ENCODE assay signal across 1 cellular context in the genomic region with DNA sequence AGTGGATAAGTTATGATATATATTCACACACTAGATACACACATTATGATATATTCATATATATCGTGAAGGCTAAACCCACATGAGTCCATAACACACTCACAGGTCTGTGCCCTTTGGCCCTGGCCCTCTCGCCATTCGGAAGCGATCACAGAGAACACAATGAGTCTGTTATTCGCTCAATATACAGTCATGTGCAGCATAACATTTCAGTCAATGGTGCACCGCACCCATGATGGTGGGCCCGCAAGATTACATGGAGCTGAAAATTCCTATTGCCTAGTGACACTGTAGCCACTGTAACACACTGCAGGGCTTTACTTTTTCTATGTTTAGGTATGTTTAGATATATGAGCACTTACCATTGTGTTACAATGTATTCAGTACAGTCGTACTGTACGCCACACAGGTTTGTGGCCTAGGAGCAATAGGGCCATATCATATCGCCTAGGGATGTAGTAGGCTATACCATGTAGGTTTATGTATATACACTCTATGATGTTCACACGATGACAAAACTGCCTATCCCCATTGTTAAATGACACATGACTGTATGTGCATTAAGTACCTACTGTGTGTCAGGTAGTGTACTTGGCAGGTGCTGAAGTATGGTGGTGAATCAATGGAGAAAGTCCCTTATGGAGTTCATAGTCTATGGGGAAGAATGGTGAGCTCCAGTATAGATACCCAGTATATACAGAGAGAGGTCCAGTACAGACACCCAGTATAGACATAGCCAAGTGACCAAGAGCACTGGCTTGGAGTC.
TF ChIP-seq lines count a peak whose summit lies in the region.

No MANE protein-coding gene starts in this region.

TF ChIP-seq in HepG2, 621 proteins besides CTCF, POLR2A, EP300 and RAD21:
- TF ChIP-seq, protein P1, sequence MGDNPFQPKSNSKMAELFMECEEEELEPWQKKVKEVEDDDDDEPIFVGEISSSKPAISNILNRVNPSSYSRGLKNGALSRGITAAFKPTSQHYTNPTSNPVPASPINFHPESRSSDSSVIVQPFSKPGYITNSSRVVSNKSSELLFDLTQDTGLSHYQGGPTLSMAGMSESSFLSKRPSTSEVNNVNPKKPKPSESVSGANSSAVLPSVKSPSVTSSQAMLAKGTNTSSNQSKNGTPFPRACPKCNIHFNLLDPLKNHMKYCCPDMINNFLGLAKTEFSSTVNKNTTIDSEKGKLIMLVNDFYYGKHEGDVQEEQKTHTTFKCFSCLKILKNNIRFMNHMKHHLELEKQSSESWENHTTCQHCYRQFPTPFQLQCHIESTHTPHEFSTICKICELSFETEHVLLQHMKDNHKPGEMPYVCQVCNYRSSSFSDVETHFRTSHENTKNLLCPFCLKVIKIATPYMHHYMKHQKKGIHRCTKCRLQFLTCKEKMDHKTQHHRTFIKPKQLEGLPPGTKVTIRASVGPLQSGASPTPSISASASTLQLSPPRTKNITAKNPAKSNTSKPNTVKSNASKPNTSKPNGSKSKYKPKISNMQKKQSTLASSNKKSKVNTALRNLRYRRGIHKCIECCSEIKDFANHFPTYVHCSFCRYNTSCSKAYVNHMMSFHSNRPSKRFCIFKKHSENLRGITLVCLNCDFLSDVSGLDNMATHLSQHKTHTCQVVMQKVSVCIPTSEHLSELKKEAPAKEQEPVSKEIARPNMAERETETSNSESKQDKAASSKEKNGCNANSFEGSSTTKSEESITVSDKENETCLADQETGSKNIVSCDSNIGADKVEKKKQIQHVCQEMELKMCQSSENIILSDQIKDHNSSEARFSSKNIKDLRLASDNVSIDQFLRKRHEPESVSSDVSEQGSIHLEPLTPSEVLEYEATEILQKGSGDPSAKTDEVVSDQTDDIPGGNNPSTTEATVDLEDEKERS (CRISPR knock-in tag; IDR thresholded peaks at IDR 0.05), result 0 out of 2 replicates have a peak, but pooled peaks have one; percentile 32
- TF ChIP-seq ZBTB38 (CRISPR knock-in tag; IDR thresholded peaks at IDR 0.05), result peak; percentile 87
- TF ChIP-seq ZMYM4 (CRISPR knock-in tag; IDR thresholded peaks at IDR 0.05), result 0 out of 2 replicates have a peak, but pooled peaks have one; percentile 14
- peak; percentile 80 for TF ChIP-seq ZKSCAN1 (IDR thresholded peaks at IDR 0.05; ENCODE audit: low read length)
- TF ChIP-seq SNAPC2 (CRISPR knock-in tag; IDR thresholded peaks at IDR 0.05), result no peak
